In the genomic region with DNA sequence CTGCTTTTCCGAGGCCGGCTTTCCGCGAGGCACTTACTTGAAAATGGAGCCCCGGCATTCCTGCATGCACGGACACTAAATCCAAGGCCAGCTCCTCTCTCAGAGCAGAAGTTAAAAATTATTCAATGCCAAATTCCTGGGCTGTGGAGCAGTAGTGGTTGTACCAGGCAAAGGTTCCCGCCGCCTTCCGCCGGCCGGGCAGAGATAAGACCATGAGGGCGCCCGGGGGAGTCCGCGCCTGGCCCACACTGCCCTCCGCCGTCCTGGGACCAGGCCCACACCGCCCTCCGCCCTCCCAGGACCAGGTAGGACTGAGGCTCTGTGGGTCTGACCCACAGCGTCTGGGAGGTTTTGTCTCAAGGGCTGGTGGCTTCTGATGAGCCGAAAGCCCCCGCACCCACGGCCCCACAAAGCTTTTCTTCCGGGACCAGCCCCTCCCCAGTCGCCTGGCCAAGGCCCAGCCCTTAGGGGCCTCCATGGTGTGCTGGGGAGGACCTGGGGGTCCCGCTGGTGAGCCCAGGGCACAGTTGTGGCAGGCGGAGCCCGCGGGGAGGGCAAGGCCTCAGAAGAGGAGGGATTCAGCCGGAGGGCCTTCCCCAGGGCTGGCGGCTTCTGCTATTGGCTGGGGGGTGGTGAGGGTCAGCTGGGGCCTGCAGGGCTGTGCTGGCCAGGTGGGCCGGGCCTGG, we compare ENCODE assay signal across 1 cellular context.
TF ChIP-seq lines count a peak whose summit lies in the region.

No MANE protein-coding gene starts in this region.

TF ChIP-seq in HepG2, 621 proteins besides CTCF, POLR2A, EP300 and RAD21 (continued from another document and continues in another):
- TF ChIP-seq, protein P1, sequence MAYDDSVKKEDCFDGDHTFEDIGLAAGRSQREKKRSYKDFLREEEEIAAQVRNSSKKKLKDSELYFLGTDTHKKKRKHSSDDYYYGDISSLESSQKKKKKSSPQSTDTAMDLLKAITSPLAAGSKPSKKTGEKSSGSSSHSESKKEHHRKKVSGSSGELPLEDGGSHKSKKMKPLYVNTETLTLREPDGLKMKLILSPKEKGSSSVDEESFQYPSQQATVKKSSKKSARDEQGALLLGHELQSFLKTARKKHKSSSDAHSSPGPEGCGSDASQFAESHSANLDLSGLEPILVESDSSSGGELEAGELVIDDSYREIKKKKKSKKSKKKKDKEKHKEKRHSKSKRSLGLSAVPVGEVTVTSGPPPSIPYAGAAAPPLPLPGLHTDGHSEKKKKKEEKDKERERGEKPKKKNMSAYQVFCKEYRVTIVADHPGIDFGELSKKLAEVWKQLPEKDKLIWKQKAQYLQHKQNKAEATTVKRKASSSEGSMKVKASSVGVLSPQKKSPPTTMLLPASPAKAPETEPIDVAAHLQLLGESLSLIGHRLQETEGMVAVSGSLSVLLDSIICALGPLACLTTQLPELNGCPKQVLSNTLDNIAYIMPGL (CRISPR knock-in tag; IDR thresholded peaks at IDR 0.05; ENCODE audit: borderline replicate concordance in 1 of 2, low read depth in 1 of 2): no peak; a peak in 3 of 4 replicates
- TF ChIP-seq MIER3 (CRISPR knock-in tag; IDR thresholded peaks at IDR 0.05; ENCODE audit: borderline replicate concordance): no peak
- TF ChIP-seq SIN3B (IDR thresholded peaks at IDR 0.05; ENCODE audit: low read length): no peak
- no peak for TF ChIP-seq ZSCAN9 (CRISPR knock-in tag; IDR thresholded peaks at IDR 0.05; ENCODE audit: borderline replicate concordance)
- TF ChIP-seq, protein P2, sequence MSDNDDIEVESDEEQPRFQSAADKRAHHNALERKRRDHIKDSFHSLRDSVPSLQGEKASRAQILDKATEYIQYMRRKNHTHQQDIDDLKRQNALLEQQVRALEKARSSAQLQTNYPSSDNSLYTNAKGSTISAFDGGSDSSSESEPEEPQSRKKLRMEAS (IDR thresholded peaks at IDR 0.05): no peak
- 0 out of 2 replicates have a peak, but pooled peaks have one; percentile 60 for TF ChIP-seq ZNF256 (CRISPR knock-in tag; conservative IDR thresholded peaks at IDR 0.05)
- no peak for TF ChIP-seq HIVEP1 (CRISPR knock-in tag; IDR thresholded peaks at IDR 0.05)
- TF ChIP-seq ELF3 (CRISPR knock-in tag; IDR thresholded peaks at IDR 0.05): peak; percentile 17; the same call in 1 of the 2 replicates
- TF ChIP-seq ZFP36L1 (CRISPR knock-in tag; IDR thresholded peaks at IDR 0.05): no peak
- TF ChIP-seq, protein P3, sequence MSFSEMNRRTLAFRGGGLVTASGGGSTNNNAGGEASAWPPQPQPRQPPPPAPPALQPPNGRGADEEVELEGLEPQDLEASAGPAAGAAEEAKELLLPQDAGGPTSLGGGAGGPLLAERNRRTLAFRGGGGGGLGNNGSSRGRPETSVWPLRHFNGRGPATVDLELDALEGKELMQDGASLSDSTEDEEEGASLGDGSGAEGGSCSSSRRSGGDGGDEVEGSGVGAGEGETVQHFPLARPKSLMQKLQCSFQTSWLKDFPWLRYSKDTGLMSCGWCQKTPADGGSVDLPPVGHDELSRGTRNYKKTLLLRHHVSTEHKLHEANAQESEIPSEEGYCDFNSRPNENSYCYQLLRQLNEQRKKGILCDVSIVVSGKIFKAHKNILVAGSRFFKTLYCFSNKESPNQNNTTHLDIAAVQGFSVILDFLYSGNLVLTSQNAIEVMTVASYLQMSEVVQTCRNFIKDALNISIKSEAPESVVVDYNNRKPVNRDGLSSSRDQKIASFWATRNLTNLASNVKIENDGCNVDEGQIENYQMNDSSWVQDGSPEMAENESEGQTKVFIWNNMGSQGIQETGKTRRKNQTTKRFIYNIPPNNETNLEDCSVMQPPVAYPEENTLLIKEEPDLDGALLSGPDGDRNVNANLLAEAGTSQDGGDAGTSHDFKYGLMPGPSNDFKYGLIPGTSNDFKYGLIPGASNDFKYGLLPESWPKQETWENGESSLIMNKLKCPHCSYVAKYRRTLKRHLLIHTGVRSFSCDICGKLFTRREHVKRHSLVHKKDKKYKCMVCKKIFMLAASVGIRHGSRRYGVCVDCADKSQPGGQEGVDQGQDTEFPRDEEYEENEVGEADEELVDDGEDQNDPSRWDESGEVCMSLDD (CRISPR knock-in tag; IDR thresholded peaks at IDR 0.05; ENCODE audit: borderline replicate concordance): 0 out of 2 replicates have a peak, but pooled peaks have one; percentile 25
- TF ChIP-seq ZC3H4 (CRISPR knock-in tag; IDR thresholded peaks at IDR 0.05; ENCODE audit: borderline replicate concordance): no peak
- no peak for TF ChIP-seq CBX1 (IDR thresholded peaks at IDR 0.05; ENCODE audit: low read depth)
- TF ChIP-seq CEBPB (IDR thresholded peaks at IDR 0.05; ENCODE audit: borderline replicate concordance, low read depth, low read length): no peak
- no peak for TF ChIP-seq SP1 (IDR thresholded peaks at IDR 0.05)
- 0 out of 2 replicates have a peak, but pooled peaks have one; percentile 13 for TF ChIP-seq SP1 (CRISPR knock-in tag; IDR thresholded peaks at IDR 0.05)
- TF ChIP-seq MXD4 (CRISPR knock-in tag; IDR thresholded peaks at IDR 0.05): peak; percentile 39; the same call in 1 of the 2 replicates
- TF ChIP-seq, protein P4, sequence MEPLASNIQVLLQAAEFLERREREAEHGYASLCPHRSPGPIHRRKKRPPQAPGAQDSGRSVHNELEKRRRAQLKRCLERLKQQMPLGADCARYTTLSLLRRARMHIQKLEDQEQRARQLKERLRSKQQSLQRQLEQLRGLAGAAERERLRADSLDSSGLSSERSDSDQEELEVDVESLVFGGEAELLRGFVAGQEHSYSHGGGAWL (CRISPR knock-in tag; IDR thresholded peaks at IDR 0.05): peak; percentile 56
- no peak for TF ChIP-seq KMT2A (CRISPR knock-in tag; IDR thresholded peaks at IDR 0.05)
- no peak for TF ChIP-seq KDM4B (CRISPR knock-in tag; IDR thresholded peaks at IDR 0.05)
- TF ChIP-seq, protein P5, sequence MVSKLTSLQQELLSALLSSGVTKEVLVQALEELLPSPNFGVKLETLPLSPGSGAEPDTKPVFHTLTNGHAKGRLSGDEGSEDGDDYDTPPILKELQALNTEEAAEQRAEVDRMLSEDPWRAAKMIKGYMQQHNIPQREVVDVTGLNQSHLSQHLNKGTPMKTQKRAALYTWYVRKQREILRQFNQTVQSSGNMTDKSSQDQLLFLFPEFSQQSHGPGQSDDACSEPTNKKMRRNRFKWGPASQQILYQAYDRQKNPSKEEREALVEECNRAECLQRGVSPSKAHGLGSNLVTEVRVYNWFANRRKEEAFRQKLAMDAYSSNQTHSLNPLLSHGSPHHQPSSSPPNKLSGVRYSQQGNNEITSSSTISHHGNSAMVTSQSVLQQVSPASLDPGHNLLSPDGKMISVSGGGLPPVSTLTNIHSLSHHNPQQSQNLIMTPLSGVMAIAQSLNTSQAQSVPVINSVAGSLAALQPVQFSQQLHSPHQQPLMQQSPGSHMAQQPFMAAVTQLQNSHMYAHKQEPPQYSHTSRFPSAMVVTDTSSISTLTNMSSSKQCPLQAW (CRISPR knock-in tag; IDR thresholded peaks at IDR 0.05): no peak
- TF ChIP-seq ZNF83 (CRISPR knock-in tag; IDR thresholded peaks at IDR 0.05; ENCODE audit: borderline replicate concordance): no peak
- TF ChIP-seq, protein P6, sequence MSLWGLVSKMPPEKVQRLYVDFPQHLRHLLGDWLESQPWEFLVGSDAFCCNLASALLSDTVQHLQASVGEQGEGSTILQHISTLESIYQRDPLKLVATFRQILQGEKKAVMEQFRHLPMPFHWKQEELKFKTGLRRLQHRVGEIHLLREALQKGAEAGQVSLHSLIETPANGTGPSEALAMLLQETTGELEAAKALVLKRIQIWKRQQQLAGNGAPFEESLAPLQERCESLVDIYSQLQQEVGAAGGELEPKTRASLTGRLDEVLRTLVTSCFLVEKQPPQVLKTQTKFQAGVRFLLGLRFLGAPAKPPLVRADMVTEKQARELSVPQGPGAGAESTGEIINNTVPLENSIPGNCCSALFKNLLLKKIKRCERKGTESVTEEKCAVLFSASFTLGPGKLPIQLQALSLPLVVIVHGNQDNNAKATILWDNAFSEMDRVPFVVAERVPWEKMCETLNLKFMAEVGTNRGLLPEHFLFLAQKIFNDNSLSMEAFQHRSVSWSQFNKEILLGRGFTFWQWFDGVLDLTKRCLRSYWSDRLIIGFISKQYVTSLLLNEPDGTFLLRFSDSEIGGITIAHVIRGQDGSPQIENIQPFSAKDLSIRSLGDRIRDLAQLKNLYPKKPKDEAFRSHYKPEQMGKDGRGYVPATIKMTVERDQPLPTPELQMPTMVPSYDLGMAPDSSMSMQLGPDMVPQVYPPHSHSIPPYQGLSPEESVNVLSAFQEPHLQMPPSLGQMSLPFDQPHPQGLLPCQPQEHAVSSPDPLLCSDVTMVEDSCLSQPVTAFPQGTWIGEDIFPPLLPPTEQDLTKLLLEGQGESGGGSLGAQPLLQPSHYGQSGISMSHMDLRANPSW (CRISPR knock-in tag; IDR thresholded peaks at IDR 0.05; ENCODE audit: borderline replicate concordance): no peak
- TF ChIP-seq ZNF564 (CRISPR knock-in tag; IDR thresholded peaks at IDR 0.05): no peak
- no peak; the same call in 1 of the 2 replicates for TF ChIP-seq GATAD2A (CRISPR knock-in tag; IDR thresholded peaks at IDR 0.05)
- no peak for TF ChIP-seq ZNF557 (CRISPR knock-in tag; IDR thresholded peaks at IDR 0.05)
- TF ChIP-seq MLLT10 (CRISPR knock-in tag; IDR thresholded peaks at IDR 0.05): no peak
- TF ChIP-seq CCDC6 (CRISPR knock-in tag; IDR thresholded peaks at IDR 0.05): peak; percentile 17; the same call in 1 of the 2 replicates
- no peak for TF ChIP-seq MATR3 (CRISPR knock-in tag; IDR thresholded peaks at IDR 0.05)
- TF ChIP-seq ZNF34 (CRISPR knock-in tag; IDR thresholded peaks at IDR 0.05; ENCODE audit: borderline replicate concordance): no peak
- no peak for TF ChIP-seq PRPF4 (IDR thresholded peaks at IDR 0.05; ENCODE audit: low read depth, low read length, poor library complexity, severe bottlenecking)
- TF ChIP-seq ERF (CRISPR knock-in tag; IDR thresholded peaks at IDR 0.05): peak; percentile 52
- 0 out of 2 replicates have a peak, but pooled peaks have one; percentile 21 for TF ChIP-seq ZSCAN21 (CRISPR knock-in tag; IDR thresholded peaks at IDR 0.05; ENCODE audit: borderline replicate concordance)
- TF ChIP-seq TCF7L2 (IDR thresholded peaks at IDR 0.05; ENCODE audit: low read depth, low read length): no peak
- TF ChIP-seq ZFP1 (CRISPR knock-in tag; IDR thresholded peaks at IDR 0.05): no peak
- 0 out of 2 replicates have a peak, but pooled peaks have one; percentile 48 for TF ChIP-seq KLF6 (CRISPR knock-in tag; IDR thresholded peaks at IDR 0.05)
- peak; percentile 38; the same call in 1 of the 2 replicates for TF ChIP-seq PHF21A (CRISPR knock-in tag; IDR thresholded peaks at IDR 0.05)
- TF ChIP-seq ADNP (CRISPR knock-in tag; IDR thresholded peaks at IDR 0.05): no peak
- no peak for TF ChIP-seq RFX3 (CRISPR knock-in tag; IDR thresholded peaks at IDR 0.05)
- TF ChIP-seq ZSCAN20 (CRISPR knock-in tag; IDR thresholded peaks at IDR 0.05; ENCODE audit: borderline replicate concordance): no peak
- TF ChIP-seq JUN (CRISPR knock-in tag; IDR thresholded peaks at IDR 0.05): no peak
- no peak for TF ChIP-seq CHCHD3 (CRISPR knock-in tag; IDR thresholded peaks at IDR 0.05)
- TF ChIP-seq, protein P7, sequence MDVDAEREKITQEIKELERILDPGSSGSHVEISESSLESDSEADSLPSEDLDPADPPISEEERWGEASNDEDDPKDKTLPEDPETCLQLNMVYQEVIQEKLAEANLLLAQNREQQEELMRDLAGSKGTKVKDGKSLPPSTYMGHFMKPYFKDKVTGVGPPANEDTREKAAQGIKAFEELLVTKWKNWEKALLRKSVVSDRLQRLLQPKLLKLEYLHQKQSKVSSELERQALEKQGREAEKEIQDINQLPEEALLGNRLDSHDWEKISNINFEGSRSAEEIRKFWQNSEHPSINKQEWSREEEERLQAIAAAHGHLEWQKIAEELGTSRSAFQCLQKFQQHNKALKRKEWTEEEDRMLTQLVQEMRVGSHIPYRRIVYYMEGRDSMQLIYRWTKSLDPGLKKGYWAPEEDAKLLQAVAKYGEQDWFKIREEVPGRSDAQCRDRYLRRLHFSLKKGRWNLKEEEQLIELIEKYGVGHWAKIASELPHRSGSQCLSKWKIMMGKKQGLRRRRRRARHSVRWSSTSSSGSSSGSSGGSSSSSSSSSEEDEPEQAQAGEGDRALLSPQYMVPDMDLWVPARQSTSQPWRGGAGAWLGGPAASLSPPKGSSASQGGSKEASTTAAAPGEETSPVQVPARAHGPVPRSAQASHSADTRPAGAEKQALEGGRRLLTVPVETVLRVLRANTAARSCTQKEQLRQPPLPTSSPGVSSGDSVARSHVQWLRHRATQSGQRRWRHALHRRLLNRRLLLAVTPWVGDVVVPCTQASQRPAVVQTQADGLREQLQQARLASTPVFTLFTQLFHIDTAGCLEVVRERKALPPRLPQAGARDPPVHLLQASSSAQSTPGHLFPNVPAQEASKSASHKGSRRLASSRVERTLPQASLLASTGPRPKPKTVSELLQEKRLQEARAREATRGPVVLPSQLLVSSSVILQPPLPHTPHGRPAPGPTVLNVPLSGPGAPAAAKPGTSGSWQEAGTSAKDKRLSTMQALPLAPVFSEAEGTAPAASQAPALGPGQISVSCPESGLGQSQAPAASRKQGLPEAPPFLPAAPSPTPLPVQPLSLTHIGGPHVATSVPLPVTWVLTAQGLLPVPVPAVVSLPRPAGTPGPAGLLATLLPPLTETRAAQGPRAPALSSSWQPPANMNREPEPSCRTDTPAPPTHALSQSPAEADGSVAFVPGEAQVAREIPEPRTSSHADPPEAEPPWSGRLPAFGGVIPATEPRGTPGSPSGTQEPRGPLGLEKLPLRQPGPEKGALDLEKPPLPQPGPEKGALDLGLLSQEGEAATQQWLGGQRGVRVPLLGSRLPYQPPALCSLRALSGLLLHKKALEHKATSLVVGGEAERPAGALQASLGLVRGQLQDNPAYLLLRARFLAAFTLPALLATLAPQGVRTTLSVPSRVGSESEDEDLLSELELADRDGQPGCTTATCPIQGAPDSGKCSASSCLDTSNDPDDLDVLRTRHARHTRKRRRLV (CRISPR knock-in tag; IDR thresholded peaks at IDR 0.05): peak; percentile 26; the same call in 1 of the 2 replicates
- TF ChIP-seq SP4 (CRISPR knock-in tag; IDR thresholded peaks at IDR 0.05): no peak; the same call in 1 of the 2 replicates
- TF ChIP-seq HNRNPL (IDR thresholded peaks at IDR 0.05; ENCODE audit: low read depth, low read length): peak; percentile 72; the same call in 1 of the 2 replicates
- TF ChIP-seq SOX6 (IDR thresholded peaks at IDR 0.05): no peak
- no peak for TF ChIP-seq SOX6 (CRISPR knock-in tag; IDR thresholded peaks at IDR 0.05)
- no peak for TF ChIP-seq ZNF644 (CRISPR knock-in tag; IDR thresholded peaks at IDR 0.05; ENCODE audit: low read depth)
- peak; percentile 44; the same call in 1 of the 2 replicates for TF ChIP-seq ZKSCAN8 (CRISPR knock-in tag; IDR thresholded peaks at IDR 0.05; ENCODE audit: borderline replicate concordance)
- no peak for TF ChIP-seq ZFP62 (CRISPR knock-in tag; IDR thresholded peaks at IDR 0.05)
- TF ChIP-seq ZNF781 (CRISPR knock-in tag; IDR thresholded peaks at IDR 0.05; ENCODE audit: borderline replicate concordance, not compliant biosample characterization): no peak
- no peak for TF ChIP-seq AGO2 (optimal IDR thresholded peaks at IDR 0.05; ENCODE audit: low read depth, low read length)
- no peak for TF ChIP-seq ISX (CRISPR knock-in tag; conservative IDR thresholded peaks at IDR 0.05)
- no peak for TF ChIP-seq U2AF2 (IDR thresholded peaks at IDR 0.05; ENCODE audit: low read depth, low read length)
- TF ChIP-seq HES4 (CRISPR knock-in tag; IDR thresholded peaks at IDR 0.05; ENCODE audit: borderline replicate concordance): peak; percentile 58; the same call in 1 of the 2 replicates
- TF ChIP-seq, protein P8, sequence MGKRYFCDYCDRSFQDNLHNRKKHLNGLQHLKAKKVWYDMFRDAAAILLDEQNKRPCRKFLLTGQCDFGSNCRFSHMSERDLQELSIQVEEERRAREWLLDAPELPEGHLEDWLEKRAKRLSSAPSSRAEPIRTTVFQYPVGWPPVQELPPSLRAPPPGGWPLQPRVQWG (CRISPR knock-in tag; IDR thresholded peaks at IDR 0.05; ENCODE audit: borderline replicate concordance, low read depth): no peak
- TF ChIP-seq DR1 (CRISPR knock-in tag; IDR thresholded peaks at IDR 0.05): no peak
